Comparison of ENCODE assay signal across 31 cellular contexts in the genomic region with DNA sequence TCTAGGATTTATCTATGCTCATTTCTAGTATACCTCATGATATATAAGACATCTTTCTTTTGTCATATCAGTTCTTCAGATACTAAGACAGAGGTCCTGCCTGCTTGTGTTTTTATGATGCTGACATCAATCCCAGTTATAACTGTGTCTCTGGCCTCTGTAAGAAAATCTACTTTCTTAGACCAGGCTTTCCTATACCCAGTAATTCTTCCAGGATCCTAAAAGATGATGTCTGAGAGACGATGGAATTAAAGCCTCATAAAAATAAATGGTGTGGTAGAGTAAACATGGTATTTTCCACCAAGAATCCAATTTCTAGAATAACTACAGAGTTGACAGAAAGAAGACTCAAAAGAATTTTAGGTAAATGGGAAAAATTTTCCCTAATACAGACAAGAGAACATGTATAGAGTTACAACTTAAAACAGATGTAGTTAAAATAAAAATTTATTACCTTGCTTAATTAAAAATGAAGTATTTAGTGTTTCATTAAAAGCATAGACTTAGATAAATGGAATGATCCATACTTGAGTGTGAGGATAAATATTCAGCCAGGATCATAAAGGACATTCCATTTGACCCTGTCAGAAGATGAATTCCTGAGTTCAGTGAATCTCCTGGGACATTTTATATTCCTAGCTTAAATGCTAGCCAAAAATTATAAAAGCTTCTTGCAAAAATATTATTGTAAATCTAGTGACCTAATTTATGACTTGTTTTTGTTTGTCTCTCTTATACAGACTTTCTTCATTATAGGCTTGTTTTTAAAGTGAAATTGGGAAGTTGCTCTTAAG.
DNase-seq lines count a peak whose midpoint lies in the region; ATAC-seq, FAIRE-seq and TF ChIP-seq lines count a peak whose summit lies in the region.
"Had no signal": no experiment of that assay in that cellular context is flagged by ENCODE, and none has a peak within 500 bp of the region (broad histone marks: within the 10 kb centered on the region; RNA-seq: fewer than 3 reads in every experiment).

No MANE protein-coding gene starts in this region.

- H4K5ac ChIP-seq in IMR-90 (ENCODE audit: low read depth, low read length) = no peak overlapping the region

- H4K8ac ChIP-seq in IMR-90 (ENCODE audit: low read depth in 2 of 2, low read length in 2 of 2) = no peak overlapping the region

- POLR2A ChIA-PET in IMR-90 (lab: Charles Lee; ENCODE audit: unreplicated experiment) = no interaction called here

- no peak overlapping the region for H3K23ac ChIP-seq in IMR-90 (ENCODE audit: low read depth, low read length)

- dilution Hi-C loops in IMR-90 (cut with HindIII; ENCODE audit: low sequenced_read_pairs, unreplicated experiment) = no loop called here

- DNase-seq in AG20443 (ENCODE audit: low spot score) (peak; percentile 19), IMR-90 (no peak), fibroblast of gingiva (ENCODE audit: low read depth) (peak; percentile 48), pancreas (no peak), upper lobe of right lung (no peak), NCI-H2171 treated with DMSO at 0.1 percent for 48 hours (lab: John Stamatoyannopoulos, UW) (no peak), GM13976 (ENCODE audit: low spot score) (no peak)
- no peak for DNase-seq in activated naive CD4-positive, alpha-beta T cell treated with anti-CD3 and anti-CD28 coated beads, Interleukin-2, amount 50 U/mL, for 16 hours
- DNase-seq: activated B cell treated with CpG ODN at 0.5 μM for 24 hours; activated CD4-positive, alpha-beta T cell treated with anti-CD3 and anti-CD28 coated beads, Interleukin-2, amount 50 U/mL, for 48 hours; activated CD8-positive, alpha-beta memory T cell treated with anti-CD3 and anti-CD28 coated beads, Interleukin-2, amount 50 U/mL, for 4 hours; DMS79; islet precursor cell; midbrain; NCI-H1105; NCI-H2029 treated with DMSO at 0.1 percent for 48 hours; NCI-H82; OCI-M1; ovary; Right ventricle myocardium superior; stomach had no signal

- in situ Hi-C loops in IMR-90 (cut with MboI; ENCODE audit: low sequenced_read_pairs) (loop anchor here (25.0 kb wide), 1 partner anchor 777 kb away; no protein-coding TSS in a partner anchor), GM13976 (cut with MboI; ENCODE audit: low sequenced_read_pairs, unreplicated experiment) (no loop called here)

- H3K4ac ChIP-seq in IMR-90 (ENCODE audit: low read depth, low read length) = no peak overlapping the region

- no peak overlapping the region for H2BK20ac ChIP-seq in IMR-90 (ENCODE audit: low read depth, low read length)

- no peaks in the 10 kb centered on the region for H3K9me1 ChIP-seq in IMR-90 (ENCODE audit: insufficient read depth, low read length)

- no peak overlapping the region for H2AK5ac ChIP-seq in IMR-90 (ENCODE audit: low read depth, low read length)

- TF ChIP-seq RAD21 in IMR-90 (IDR thresholded peaks at IDR 0.05; ENCODE audit: low read length) = no peak

- H3K56ac ChIP-seq in IMR-90 (ENCODE audit: extremely low read depth, insufficient read depth, low read length) = no peak overlapping the region

- ATAC-seq in IMR-90 (ENCODE audit: low read depth) (no peak), pancreas (no peak), upper lobe of right lung (no peak)
- ATAC-seq: A549; activated T-helper 17 cell treated with anti-CD3 and anti-CD28 coated beads, Interleukin-2, amount 50 U/mL, for 72 hours; natural killer cell treated with Interleukin-12 subunit alpha and Interleukin-12 subunit beta and Interleukin-15 and Interleukin-18, amount 100 ng/mL, for 72 hours; sciatic nerve had no signal

- H3K27me3 ChIP-seq in IMR-90 (ENCODE audit: control insufficient read depth, insufficient read depth, low read length) (no peaks in the 10 kb centered on the region), pancreas (no peaks in the 10 kb centered on the region), upper lobe of right lung (no peaks in the 10 kb centered on the region)
- H3K27me3 ChIP-seq: ascending aorta, BLaER1, ovary, stomach, tibial nerve had no signal

- no peak overlapping the region for H3K4me2 ChIP-seq in IMR-90 (ENCODE audit: low read depth, low read length)
- H3K4me2 ChIP-seq: A549, BLaER1 had no signal

- H3K27ac ChIP-seq in IMR-90 (ENCODE audit: insufficient read depth, low read length) (no peak overlapping the region), pancreas (no peak overlapping the region), upper lobe of right lung (no peak overlapping the region)
- H3K27ac ChIP-seq: A549, BLaER1, HL-60, ovary, stomach, tibial nerve had no signal

- no peak for TF ChIP-seq POLR2A in IMR-90 (IDR thresholded peaks at IDR 0.05; ENCODE audit: low read depth, low read length)

- H3K36me3 ChIP-seq in IMR-90 (ENCODE audit: control insufficient read depth, insufficient read depth, low read length) (peaks cover 9% of the 10 kb centered on the region), pancreas (peaks cover 0 to 11% (median 0%) of the 10 kb centered on the region in 3 donors), upper lobe of right lung (peaks cover 20% of the 10 kb centered on the region)
- H3K36me3 ChIP-seq: BLaER1, HAP-1, ovary had no signal

- H3K79me1 ChIP-seq in IMR-90 (ENCODE audit: low read depth in 1 of 2, low read length in 2 of 2) = peaks cover 13 to 17% of the 10 kb centered on the region in 2 experiments; a peak in 3 of 4 replicates

- H3K9ac ChIP-seq in IMR-90 (ENCODE audit: low read depth, low read length) = no peak overlapping the region
- H3K9ac ChIP-seq: BLaER1 had no signal

- H3K9me3 ChIP-seq in IMR-90 (ENCODE audit: control insufficient read depth, insufficient read depth, low read length) (0 out of 2 replicates have a peak, but pooled peaks cover 2% of the 10 kb centered on the region), pancreas (no peaks in the 10 kb centered on the region), upper lobe of right lung (no peaks in the 10 kb centered on the region)
- H3K9me3 ChIP-seq: A549, ascending aorta, BLaER1, HAP-1, ovary, stomach, tibial nerve had no signal

- no peak overlapping the region for H2AK9ac ChIP-seq in IMR-90 (replicated peaks; ENCODE audit: low read depth, low read length, poor library complexity)

- H3K14ac ChIP-seq in IMR-90 (replicated peaks; ENCODE audit: low read depth, low read length) = no peak overlapping the region

- no peaks in the 10 kb centered on the region for H4K20me1 ChIP-seq in IMR-90 (ENCODE audit: insufficient read depth, low read length)
- H4K20me1 ChIP-seq: BLaER1 had no signal

- H3K18ac ChIP-seq in IMR-90 (ENCODE audit: low read depth, low read length) = no peak overlapping the region

- H3K4me1 ChIP-seq in IMR-90 (ENCODE audit: control insufficient read depth, insufficient read depth, low read length) (no peaks in the 10 kb centered on the region), pancreas (no peaks in the 10 kb centered on the region), upper lobe of right lung (no peaks in the 10 kb centered on the region)
- H3K4me1 ChIP-seq: BLaER1, HAP-1 had no signal

- intact Hi-C loops in IMR-90 (cut with micrococcal nuclease) (no loop called here), pancreas (cut with DNase I) (no loop called here), upper lobe of right lung (cut with DNase I) (no loop called here)

- no peak overlapping the region for H2BK120ac ChIP-seq in IMR-90 (ENCODE audit: low read depth, low read length)

- FAIRE-seq in pancreas (lab: Jason Lieb, UNC) = peak; percentile 32
- FAIRE-seq: A549, GM12891 had no signal

- BruUV-seq in IMR-90 (replicated peaks; lab: Mats Ljungman, UMichigan) = TSS peak; percentile 12

- CTCF ChIA-PET in IMR-90 (lab: Yijun Ruan, JAX) = interaction anchor here (0.9 kb wide), 1 partner anchor 182 kb away, joined by 3 read pairs; no protein-coding TSS in a partner anchor

- TF ChIP-seq CTCF in IMR-90 (conservative IDR thresholded peaks at IDR 0.05; ENCODE audit: low read depth, low read length) (no peak), pancreas (IDR thresholded peaks at IDR 0.05) (no peak), upper lobe of right lung (IDR thresholded peaks at IDR 0.05) (no peak), GM13976 (IDR thresholded peaks at IDR 0.05; ENCODE audit: borderline replicate concordance, control extremely low read depth, extremely low read depth, insufficient read depth, missing control alignments) (no peak)

- H4K91ac ChIP-seq in IMR-90 (ENCODE audit: insufficient read depth, low read depth, low read length) = no peak overlapping the region

- H2AFZ ChIP-seq in IMR-90 (replicated peaks; ENCODE audit: low read length, poor library complexity) = no peak overlapping the region

- no peak overlapping the region for H2BK15ac ChIP-seq in IMR-90 (ENCODE audit: low read depth, low read length)

- no CpG with 5 or more reads among the region's 1 CpG for WGBS in IMR-90 (ENCODE audit: extremely low coverage in 2 of 2, insufficient read length in 1 of 2), 2 experiments
- 83 to 91% methylated on average over 1 of the region's 1 CpG for WGBS in pancreas, 2 donors

- H3K4me3 ChIP-seq in IMR-90 (ENCODE audit: insufficient read depth, low read depth, low read length) (no peak overlapping the region), pancreas (no peak overlapping the region), upper lobe of right lung (no peak overlapping the region)
- H3K4me3 ChIP-seq: A549, ascending aorta, BLaER1, HAP-1, ovary, stomach, tibial nerve had no signal

- H2BK5ac ChIP-seq in IMR-90 (ENCODE audit: low read depth, low read length, poor library complexity, severe bottlenecking) = no peak overlapping the region

TF ChIP-seq in IMR-90, 13 proteins besides CTCF, POLR2A, EP300 and RAD21 (continues in another document):
- no peak for TF ChIP-seq CEBPB (IDR thresholded peaks at IDR 0.05; ENCODE audit: low read depth, low read length)
- no peak for TF ChIP-seq MAZ (IDR thresholded peaks at IDR 0.05; ENCODE audit: borderline replicate concordance, low read depth, low read length)
- no peak for TF ChIP-seq RCOR1 (IDR thresholded peaks at IDR 0.05; ENCODE audit: insufficient replicate concordance, low read length)
- TF ChIP-seq SMC3 (IDR thresholded peaks at IDR 0.05; ENCODE audit: low read depth, low read length) = no peak
- TF ChIP-seq, protein P1, sequence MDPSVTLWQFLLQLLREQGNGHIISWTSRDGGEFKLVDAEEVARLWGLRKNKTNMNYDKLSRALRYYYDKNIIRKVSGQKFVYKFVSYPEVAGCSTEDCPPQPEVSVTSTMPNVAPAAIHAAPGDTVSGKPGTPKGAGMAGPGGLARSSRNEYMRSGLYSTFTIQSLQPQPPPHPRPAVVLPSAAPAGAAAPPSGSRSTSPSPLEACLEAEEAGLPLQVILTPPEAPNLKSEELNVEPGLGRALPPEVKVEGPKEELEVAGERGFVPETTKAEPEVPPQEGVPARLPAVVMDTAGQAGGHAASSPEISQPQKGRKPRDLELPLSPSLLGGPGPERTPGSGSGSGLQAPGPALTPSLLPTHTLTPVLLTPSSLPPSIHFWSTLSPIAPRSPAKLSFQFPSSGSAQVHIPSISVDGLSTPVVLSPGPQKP (IDR thresholded peaks at IDR 0.05; ENCODE audit: borderline replicate concordance, low read depth, low read length) = no peak
- TF ChIP-seq BHLHE40 (IDR thresholded peaks at IDR 0.05; ENCODE audit: low read depth, low read length) = no peak
- TF ChIP-seq FOS (IDR thresholded peaks at IDR 0.05; ENCODE audit: low read depth, low read length) = no peak
- TF ChIP-seq MXI1 (IDR thresholded peaks at IDR 0.05; ENCODE audit: borderline replicate concordance, low read depth, low read length) = no peak

Comparison
In these comparisons a context has a peak if more than half of its experiments do, and no peak if none do; other contexts are left out.
1. DNase-seq: peak in AG20443 (single experiment) and fibroblast of gingiva (single experiment); none in IMR-90 (single experiment), pancreas (0 of 6), upper lobe of right lung (single experiment), NCI-H2171 treated with DMSO at 0.1 percent for 48 hours (single experiment), activated naive CD4-positive, alpha-beta T cell treated with anti-CD3 and anti-CD28 coated beads, Interleukin-2, amount 50 U/mL, for 16 hours (single experiment) and GM13976 (single experiment).